In the genomic region with DNA sequence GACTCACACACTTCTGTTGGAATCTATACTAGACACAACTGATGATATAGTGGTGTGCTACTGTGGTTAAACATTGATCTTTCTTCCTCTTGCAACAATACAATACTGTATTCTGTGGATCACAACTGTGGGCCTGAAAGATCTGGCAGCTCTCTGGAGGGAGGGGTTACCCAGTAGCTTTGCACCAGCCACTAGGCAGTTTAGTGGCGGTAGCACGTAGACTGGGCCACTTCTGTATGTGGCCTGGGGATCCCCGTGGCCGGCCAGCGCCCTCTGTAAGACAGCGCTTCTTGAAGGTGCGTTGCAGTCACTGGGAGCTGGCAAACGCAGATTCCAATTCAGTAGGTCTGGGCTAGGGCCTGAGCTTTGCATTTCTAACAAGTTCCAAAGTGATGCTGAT, we compare ENCODE assay signal across 11 cellular contexts.
"Had no signal": no experiment of that assay in that cellular context is flagged by ENCODE, and none has a peak within 500 bp of the region (broad histone marks: within the 10 kb centered on the region; RNA-seq: fewer than 3 reads in every experiment).

No MANE protein-coding gene starts in this region.

- DNase-seq: activated CD4-positive, alpha-beta memory T cell treated with anti-CD3 and anti-CD28 coated beads for 36 hours; activated naive CD8-positive, alpha-beta T cell treated with anti-CD3 and anti-CD28 coated beads, Interleukin-2, amount 10 ng/mL, durations not matched to agents 7 days and 5 days; activated T-cell treated with anti-CD3 and anti-CD28 coated beads, Interleukin-2, amount 50 U/mL, for 72 hours; anterior cingulate cortex; dorsolateral prefrontal cortex; mammary epithelial cell; stimulated activated CD4-positive, alpha-beta T cell treated with anti-CD3 and anti-CD28 coated beads, Interleukin-15, amount 100 ng/mL, for 24 hours; stimulated activated CD4-positive, alpha-beta T cell treated with anti-CD3 and anti-CD28 coated beads, Interleukin-4, amount 100 ng/mL, for 24 hours; testis had no signal

- H3K27ac ChIP-seq: dorsolateral prefrontal cortex, parathyroid adenoma, testis had no signal

- ATAC-seq: activated T-cell treated with anti-CD3 and anti-CD28 coated beads, Interleukin-2, amount 50 U/mL, for 72 hours; esophagus mucosa had no signal
